11 cellular contexts compared by ENCODE assay signal in the genomic region with DNA sequence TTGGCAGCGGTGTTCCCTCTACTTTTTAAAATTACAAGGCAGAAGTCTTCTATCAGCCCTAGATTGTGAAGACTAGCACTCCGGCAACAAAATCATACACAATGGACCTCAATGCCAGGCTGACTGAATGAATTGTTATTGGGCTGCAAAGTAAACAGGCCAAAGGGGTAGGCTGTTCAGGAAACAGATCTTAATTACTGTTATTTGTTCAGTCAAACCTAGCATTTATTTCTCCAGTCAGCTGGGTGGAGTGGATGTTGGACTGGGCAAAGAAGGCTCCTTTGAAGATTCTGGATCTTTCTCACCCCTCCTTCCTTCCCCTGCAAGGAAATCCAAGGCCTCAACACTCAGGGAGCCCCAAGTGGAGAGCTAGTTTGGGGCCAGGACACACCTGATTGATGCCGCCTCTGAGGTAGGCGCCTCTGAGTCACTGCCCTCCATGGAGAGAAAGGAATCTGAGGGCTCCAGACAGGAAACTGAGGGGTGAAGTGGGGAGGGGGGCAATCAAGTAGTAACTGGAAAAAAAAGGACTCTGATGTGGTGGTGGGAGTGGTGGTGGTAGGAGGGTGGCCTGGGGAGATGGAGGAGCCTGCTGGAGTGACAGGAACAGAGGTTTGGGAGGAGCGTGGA. TPM values are rescaled to one million over a fixed set of nuclear protein-coding genes. Genes with fewer than 3 reads are reported as not detected.
DNase-seq lines count a peak whose midpoint lies in the region; ATAC-seq and TF ChIP-seq lines count a peak whose summit lies in the region.
"Had no signal": no experiment of that assay in that cellular context is flagged by ENCODE, and none has a peak within 500 bp of the region (broad histone marks: within the 10 kb centered on the region; RNA-seq: fewer than 3 reads in every experiment).

No MANE protein-coding gene starts in this region.

- peaks cover 74% of the 10 kb centered on the region for H3K4me1 Mint-ChIP-seq in activated naive CD8-positive, alpha-beta T cell (ENCODE audit: low read depth)
- H3K4me1 Mint-ChIP-seq in mesothelial cell of epicardium (peaks cover 24% of the 10 kb centered on the region), immature natural killer cell (peaks cover 28 to 31% of the 10 kb centered on the region in 2 donors)

- DNase-seq in DMS79 (lab: John Stamatoyannopoulos, UW) (peak; percentile 54), M059J (ENCODE audit: low read depth) (peak; percentile 40), mesothelial cell of epicardium (ENCODE audit: low spot score in 2 of 2, unreplicated experiment in 2 of 2) (no peak), immature natural killer cell (no peak)
- DNase-seq: Caco-2, NCI-H226 had no signal

- no peaks in the 10 kb centered on the region for H3K9me3 Mint-ChIP-seq in activated naive CD8-positive, alpha-beta T cell (ENCODE audit: low read depth)
- H3K9me3 Mint-ChIP-seq in mesothelial cell of epicardium (peaks cover 2% of the 10 kb centered on the region), immature natural killer cell (no peaks in the 10 kb centered on the region)
- H3K9me3 Mint-ChIP-seq: natural killer cell treated with Interleukin-12 subunit alpha and Interleukin-12 subunit beta and Interleukin-15 and Interleukin-18, amount 100 ng/mL, for 72 hours had no signal

- no peak for TF ChIP-seq CTCF in mesothelial cell of epicardium (IDR thresholded peaks at IDR 0.05; ENCODE audit: unreplicated experiment)

- H3K27me3 Mint-ChIP-seq in activated naive CD8-positive, alpha-beta T cell: no peaks in the 10 kb centered on the region
- H3K27me3 Mint-ChIP-seq in mesothelial cell of epicardium (ENCODE audit: low read depth) (no peaks in the 10 kb centered on the region), immature natural killer cell (ENCODE audit: low read depth in 3 of 3) (peaks cover 1 to 5% (median 2%) of the 10 kb centered on the region in 3 donors)

- H3K4me3 Mint-ChIP-seq in activated naive CD8-positive, alpha-beta T cell: peak overlapping the region; percentile 46
- H3K4me3 Mint-ChIP-seq in mesothelial cell of epicardium: no peak overlapping the region
- H3K4me3 Mint-ChIP-seq in immature natural killer cell: no peak overlapping the region
- H3K4me3 Mint-ChIP-seq: natural killer cell treated with Interleukin-12 subunit alpha and Interleukin-12 subunit beta and Interleukin-15 and Interleukin-18, amount 100 ng/mL, for 72 hours had no signal

- no peak for ATAC-seq in HG03135 (IDR thresholded peaks at IDR 0.05; ENCODE audit: unreplicated experiment)
- ATAC-seq in GM18520 (IDR thresholded peaks at IDR 0.05; ENCODE audit: unreplicated experiment): no peak
- ATAC-seq in HG02840 (IDR thresholded peaks at IDR 0.05; ENCODE audit: low FRiP score, unreplicated experiment): no peak
- ATAC-seq: natural killer cell treated with Interleukin-12 subunit alpha and Interleukin-12 subunit beta and Interleukin-15 and Interleukin-18, amount 100 ng/mL, for 72 hours had no signal

- H3K27ac Mint-ChIP-seq in activated naive CD8-positive, alpha-beta T cell: peak overlapping the region; percentile 88
- peak overlapping the region; percentile 45 for H3K27ac Mint-ChIP-seq in mesothelial cell of epicardium
- H3K27ac Mint-ChIP-seq in immature natural killer cell: no peak overlapping the region
- H3K27ac Mint-ChIP-seq: natural killer cell treated with Interleukin-12 subunit alpha and Interleukin-12 subunit beta and Interleukin-15 and Interleukin-18, amount 100 ng/mL, for 72 hours had no signal

- H3K36me3 Mint-ChIP-seq in activated naive CD8-positive, alpha-beta T cell: peaks cover 7% of the 10 kb centered on the region
- H3K36me3 Mint-ChIP-seq in mesothelial cell of epicardium: peaks cover 6% of the 10 kb centered on the region
- H3K36me3 Mint-ChIP-seq in immature natural killer cell: peaks cover 0 to 5% (median 0%) of the 10 kb centered on the region in 3 donors
- H3K36me3 Mint-ChIP-seq: natural killer cell treated with Interleukin-12 subunit alpha and Interleukin-12 subunit beta and Interleukin-15 and Interleukin-18, amount 100 ng/mL, for 72 hours had no signal

RNA-seq across cellular contexts. Expression of a gene that starts 35.5 kb away (rescaled TPM):
- total RNA-seq in M059J (2014; rRNA removed; shearing (Covaris generic)): 8.9 and 13.5 TPM in 2 replicates
- 87.6 to 91.0 TPM (median 89.5 TPM) in 3 replicates for total RNA-seq in mesothelial cell of epicardium
- polyA plus RNA-seq in immature natural killer cell: 1 to 10 TPM in 2 of 3 donors, under 1 TPM in 1; 0.69 to 2.3 (median 1.1) TPM

Comparison
In these comparisons a context has a peak if more than half of its experiments do, and no peak if none do; other contexts are left out.
1. DNase-seq: peak in DMS79 (single experiment) and M059J (single experiment); none in mesothelial cell of epicardium (0 of 2) and immature natural killer cell (0 of 3).
2. H3K27ac Mint-ChIP-seq: peak in activated naive CD8-positive, alpha-beta T cell (single experiment) and mesothelial cell of epicardium (single experiment); none in immature natural killer cell (0 of 6).